ENCODE assay signal across 12 cellular contexts in genomic region chr2:141557329-141558098, GRCh38.
DNase-seq lines count a peak whose midpoint lies in the region; ATAC-seq and TF ChIP-seq lines count a peak whose summit lies in the region.
"Had no signal": no experiment of that assay in that cellular context is flagged by ENCODE, and none has a peak within 500 bp of the region (broad histone marks: within the 10 kb centered on the region; RNA-seq: fewer than 3 reads in every experiment).

No MANE protein-coding gene starts in this region.

- H3K27ac ChIP-seq in PC-3 (ENCODE audit: low read length) (no peak overlapping the region), testis (no peak overlapping the region)
- H3K27ac ChIP-seq: SK-N-MC had no signal

- intact Hi-C loops in Calu3 (cut with micrococcal nuclease; ENCODE audit: unreplicated experiment) (loop anchor here (2.0 to 10.0 kb wide), 9 partner anchors 90 to 1473 kb away; no protein-coding TSS in a partner anchor), PC-3 (cut with micrococcal nuclease) (loop anchor here (2.0 to 10.0 kb wide), 5 partner anchors 223 to 1040 kb away; no protein-coding TSS in a partner anchor), testis (cut with DNase I; ENCODE audit: low total_unique reads) (no loop called here)

- POLR2A ChIA-PET in PC-3 (lab: Charles Lee; ENCODE audit: unreplicated experiment): no interaction called here

- H3K9ac ChIP-seq in PC-3 (ENCODE audit: low read length): no peak overlapping the region

- H3K27me3 ChIP-seq in PC-3 (ENCODE audit: low read length) (no peaks in the 10 kb centered on the region), testis (no peaks in the 10 kb centered on the region)

- H2AFZ ChIP-seq in PC-3 (ENCODE audit: low read length): no peak overlapping the region

- peak overlapping the region; percentile 35 for H3K27ac Mint-ChIP-seq in Calu3 (ENCODE audit: unreplicated experiment)
- H3K27ac Mint-ChIP-seq: natural killer cell treated with Interleukin-12 subunit alpha and Interleukin-12 subunit beta and Interleukin-15 and Interleukin-18, amount 100 ng/mL, for 72 hours had no signal

- no peak overlapping the region for H3K4me3 Mint-ChIP-seq in Calu3 (ENCODE audit: low read depth, unreplicated experiment)
- H3K4me3 Mint-ChIP-seq: natural killer cell treated with Interleukin-12 subunit alpha and Interleukin-12 subunit beta and Interleukin-15 and Interleukin-18, amount 100 ng/mL, for 72 hours had no signal

- no TSS peak for BruUV-seq in Calu3 (replicated peaks; lab: Mats Ljungman, UMichigan)
- no TSS peak for BruUV-seq in PC-3 (replicated peaks; lab: Mats Ljungman, UMichigan)

- H3K4me3 ChIP-seq in PC-3 (ENCODE audit: low read length) (no peak overlapping the region), fibroblast of pulmonary artery (replicated peaks; ENCODE audit: low read depth, low read length) (no peak overlapping the region), testis (no peak overlapping the region)
- H3K4me3 ChIP-seq: SK-N-MC had no signal

- no peaks in the 10 kb centered on the region for H3K27me3 Mint-ChIP-seq in Calu3 (ENCODE audit: unreplicated experiment)
- H3K27me3 Mint-ChIP-seq: natural killer cell treated with Interleukin-12 subunit alpha and Interleukin-12 subunit beta and Interleukin-15 and Interleukin-18, amount 100 ng/mL, for 72 hours had no signal

- no peaks in the 10 kb centered on the region for H4K20me1 ChIP-seq in PC-3 (ENCODE audit: low read length)

- H3K9me2 ChIP-seq in PC-3 (replicated peaks; ENCODE audit: low read length): no peaks in the 10 kb centered on the region

- CTCF ChIA-PET in Calu3 (lab: Charles Lee) (no interaction called here), PC-3 (lab: Charles Lee) (no interaction called here)

- no peak for TF ChIP-seq POLR2A in testis (IDR thresholded peaks at IDR 0.05)

- H3K4me1 Mint-ChIP-seq in Calu3 (ENCODE audit: low read depth, unreplicated experiment): peaks cover 54% of the 10 kb centered on the region

- TF ChIP-seq CTCF in Calu3 (IDR thresholded peaks at IDR 0.05; ENCODE audit: unreplicated experiment): no peak
- TF ChIP-seq CTCF in PC-3 (conservative IDR thresholded peaks at IDR 0.05; ENCODE audit: low read depth, low read length): no peak
- no peak for TF ChIP-seq CTCF in fibroblast of pulmonary artery (IDR thresholded peaks at IDR 0.05; ENCODE audit: low read length, missing control alignments)
- no peak for TF ChIP-seq CTCF in testis (IDR thresholded peaks at IDR 0.05)

- H3F3A ChIP-seq in PC-3 (ENCODE audit: low read length, unreplicated experiment): no peaks in the 10 kb centered on the region

- H3K36me3 Mint-ChIP-seq in Calu3 (ENCODE audit: insufficient read depth, unreplicated experiment): no peaks in the 10 kb centered on the region
- H3K36me3 Mint-ChIP-seq: natural killer cell treated with Interleukin-12 subunit alpha and Interleukin-12 subunit beta and Interleukin-15 and Interleukin-18, amount 100 ng/mL, for 72 hours had no signal

- H3K4me1 ChIP-seq in PC-3 (ENCODE audit: insufficient read depth, low read length): peaks cover 12% of the 10 kb centered on the region; the same call in 1 of the 2 replicates
- no peaks in the 10 kb centered on the region for H3K4me1 ChIP-seq in testis

- WGBS in testis, 2 donors: 91 to 95% methylated on average over 4 of the region's 4 CpGs

- H3K36me3 ChIP-seq in PC-3 (ENCODE audit: low read depth, low read length) (no peaks in the 10 kb centered on the region), testis (ENCODE audit: low read depth, missing control alignments) (no peaks in the 10 kb centered on the region)

- no peaks in the 10 kb centered on the region for H3K9me3 Mint-ChIP-seq in Calu3 (ENCODE audit: low read depth, unreplicated experiment)

- H3K4me2 ChIP-seq in PC-3 (ENCODE audit: low read length): peak overlapping the region; percentile 56

- H3K79me2 ChIP-seq in PC-3 (ENCODE audit: low read length): no peaks in the 10 kb centered on the region

- ATAC-seq in HG02852 (IDR thresholded peaks at IDR 0.05; ENCODE audit: unreplicated experiment): peak; percentile 64
- ATAC-seq in PC-3: peak; percentile 90
- ATAC-seq in HG03280 (IDR thresholded peaks at IDR 0.05; ENCODE audit: unreplicated experiment): no peak

- H3K9me3 ChIP-seq in PC-3 (ENCODE audit: low read length) (no peaks in the 10 kb centered on the region), testis (no peaks in the 10 kb centered on the region)

- DNase-seq in Calu3: peak; percentile 25
- peak; percentile 89 for DNase-seq in PC-3
- peak; percentile 96 for DNase-seq in fibroblast of pulmonary artery (ENCODE audit: low read depth)
- DNase-seq in NCI-H146 treated with DMSO at 0.1 percent for 48 hours (lab: John Stamatoyannopoulos, UW; ENCODE audit: unreplicated experiment): no peak
- no peak for DNase-seq in SK-N-DZ (ENCODE audit: low spot score)
- DNase-seq in testis: no peak
- DNase-seq: caudate nucleus, DMS79 had no signal

Comparison
In these comparisons a context has a peak if more than half of its experiments do, and no peak if none do; other contexts are left out.
1. DNase-seq: peak in Calu3 (single experiment), PC-3 (single experiment) and fibroblast of pulmonary artery (single experiment); none in NCI-H146 treated with DMSO at 0.1 percent for 48 hours (single experiment), SK-N-DZ (single experiment) and testis (single experiment).